ENCODE assay signal across 10 cellular contexts in genomic region chr12:115946867-115947695, GRCh38.
DNase-seq lines count a peak whose midpoint lies in the region; ATAC-seq and TF ChIP-seq lines count a peak whose summit lies in the region.
"Had no signal": no experiment of that assay in that cellular context is flagged by ENCODE, and none has a peak within 500 bp of the region (broad histone marks: within the 10 kb centered on the region; RNA-seq: fewer than 3 reads in every experiment).

No MANE protein-coding gene starts in this region.

- no peaks in the 10 kb centered on the region for H3K4me1 ChIP-seq in heart right ventricle
- no peaks in the 10 kb centered on the region for H3K4me1 ChIP-seq in OCI-LY3 (ENCODE audit: low read length)
- H3K4me1 ChIP-seq in esophagus muscularis mucosa = peaks cover 0 to 9% (median 3%) of the 10 kb centered on the region in 4 donors
- H3K4me1 ChIP-seq in gastrocnemius medialis = no peaks in the 10 kb centered on the region

- H3K27me3 ChIP-seq in heart right ventricle (peaks cover 0 to 3% (median 0%) of the 10 kb centered on the region in 7 donors), OCI-LY3 (ENCODE audit: low read depth, low read length) (no peaks in the 10 kb centered on the region), esophagus muscularis mucosa (peaks cover 0 to 7% (median 0%) of the 10 kb centered on the region in 4 donors), gastrocnemius medialis (no peaks in the 10 kb centered on the region)

- no peaks in the 10 kb centered on the region for H3K36me3 Mint-ChIP-seq in activated CD8-positive, alpha-beta T cell treated with anti-CD3 and anti-CD28 coated beads, Interleukin-2, amount 10 ng/mL, durations not matched to agents 7 days and 5 days (ENCODE audit: low read depth)

- H2AFZ ChIP-seq in OCI-LY3 (ENCODE audit: low read depth, low read length) = no peak overlapping the region

- intact Hi-C loops in heart right ventricle (cut with DNase I) = no loop called here
- intact Hi-C loops in left ventricle myocardium superior (cut with micrococcal nuclease) = no loop called here
- intact Hi-C loops in esophagus muscularis mucosa (cut with DNase I) = no loop called here
- intact Hi-C loops in gastrocnemius medialis (cut with DNase I; ENCODE audit: low total_unique reads) = no loop called here

- peaks cover 0 to 3% (median 0%) of the 10 kb centered on the region in 9 donors for H3K36me3 ChIP-seq in heart right ventricle
- H3K36me3 ChIP-seq in OCI-LY3 (replicated peaks; ENCODE audit: low read depth, low read length) = no peaks in the 10 kb centered on the region
- peaks cover 0 to 13% (median 6%) of the 10 kb centered on the region in 4 donors for H3K36me3 ChIP-seq in esophagus muscularis mucosa
- H3K36me3 ChIP-seq in gastrocnemius medialis = no peaks in the 10 kb centered on the region

- CTCF ChIA-PET in activated CD8-positive, alpha-beta T cell treated with anti-CD3 and anti-CD28 coated beads, Interleukin-2, amount 10 ng/mL, durations not matched to agents 7 days and 5 days (lab: Charles Lee) = interaction anchor here (0.7 to 1.4 kb wide), 7 partner anchors 10 to 1967 kb away, joined by 3 to 4 read pairs (median 3); no protein-coding TSS in a partner anchor

- no peaks in the 10 kb centered on the region for H3K27me3 Mint-ChIP-seq in activated CD8-positive, alpha-beta T cell treated with anti-CD3 and anti-CD28 coated beads, Interleukin-2, amount 10 ng/mL, durations not matched to agents 7 days and 5 days (ENCODE audit: low read depth)
- H3K27me3 Mint-ChIP-seq: activated CD8-positive, alpha-beta T cell treated with anti-CD3 and anti-CD28 coated beads for 36 hours had no signal

- H3K4me3 ChIP-seq in heart right ventricle = no peak overlapping the region
- H3K4me3 ChIP-seq in OCI-LY3 (ENCODE audit: low read length) = no peak overlapping the region
- H3K4me3 ChIP-seq in esophagus muscularis mucosa = no peak overlapping the region
- H3K4me3 ChIP-seq in gastrocnemius medialis = no peak overlapping the region

- H3K79me2 ChIP-seq in OCI-LY3 (ENCODE audit: low read length) = no peaks in the 10 kb centered on the region

- POLR2A ChIA-PET in activated CD8-positive, alpha-beta T cell treated with anti-CD3 and anti-CD28 coated beads, Interleukin-2, amount 10 ng/mL, durations not matched to agents 7 days and 5 days (lab: Charles Lee) = no interaction called here

- no peak for TF ChIP-seq POLR2A in esophagus muscularis mucosa (IDR thresholded peaks at IDR 0.05; ENCODE audit: low read depth)
- TF ChIP-seq POLR2A in gastrocnemius medialis (IDR thresholded peaks at IDR 0.05) = no peak

- H4K20me1 ChIP-seq in OCI-LY3 (ENCODE audit: insufficient read depth, low read length) = no peaks in the 10 kb centered on the region

- no peaks in the 10 kb centered on the region for H3K4me1 Mint-ChIP-seq in activated CD8-positive, alpha-beta T cell treated with anti-CD3 and anti-CD28 coated beads, Interleukin-2, amount 10 ng/mL, durations not matched to agents 7 days and 5 days (ENCODE audit: low read depth)

- no peak for TF ChIP-seq EP300 in esophagus muscularis mucosa (IDR thresholded peaks at IDR 0.05)

- H3K27ac Mint-ChIP-seq in activated CD8-positive, alpha-beta T cell treated with anti-CD3 and anti-CD28 coated beads, Interleukin-2, amount 10 ng/mL, durations not matched to agents 7 days and 5 days = no peak overlapping the region
- H3K27ac Mint-ChIP-seq: activated CD8-positive, alpha-beta T cell treated with anti-CD3 and anti-CD28 coated beads for 36 hours had no signal

- H3K4me2 ChIP-seq in OCI-LY3 (ENCODE audit: low read length) = no peak overlapping the region

- TF ChIP-seq CTCF in heart right ventricle (IDR thresholded peaks at IDR 0.05) (peak in 7 of 9 donors; percentile 8 to 51 (median 35)), OCI-LY3 (IDR thresholded peaks at IDR 0.05; ENCODE audit: low read depth, low read length) (peak; percentile 58), esophagus muscularis mucosa (IDR thresholded peaks at IDR 0.05) (peak in 1 of 3 experiments; percentile 26), gastrocnemius medialis (IDR thresholded peaks at IDR 0.05 in 4 of 5, conservative IDR thresholded peaks at IDR 0.05 in 1 of 5) (peak in 2 of 5 experiments; percentile 26 to 28)

- no peaks in the 10 kb centered on the region for H3K9me3 ChIP-seq in heart right ventricle
- H3K9me3 ChIP-seq in OCI-LY3 (ENCODE audit: insufficient read depth, low read length) = no peaks in the 10 kb centered on the region
- no peaks in the 10 kb centered on the region for H3K9me3 ChIP-seq in esophagus muscularis mucosa
- H3K9me3 ChIP-seq in gastrocnemius medialis = no peaks in the 10 kb centered on the region

- H3K27ac ChIP-seq in heart right ventricle (no peak overlapping the region), OCI-LY3 (ENCODE audit: low read length) (no peak overlapping the region), esophagus muscularis mucosa (replicated peaks in 1 of 4) (no peak overlapping the region), gastrocnemius medialis (no peak overlapping the region)
- H3K27ac ChIP-seq: RWPE1 had no signal

- WGBS in heart right ventricle, 2 donors = 77 to 83% methylated on average over 19 of the region's 19 CpGs
- WGBS in esophagus muscularis mucosa = 88% methylated on average over 19 of the region's 19 CpGs

- H3K4me3 Mint-ChIP-seq in activated CD8-positive, alpha-beta T cell treated with anti-CD3 and anti-CD28 coated beads, Interleukin-2, amount 10 ng/mL, durations not matched to agents 7 days and 5 days = no peak overlapping the region
- H3K4me3 Mint-ChIP-seq: activated CD8-positive, alpha-beta T cell treated with anti-CD3 and anti-CD28 coated beads for 36 hours had no signal

- no peaks in the 10 kb centered on the region for H3K9me3 Mint-ChIP-seq in activated CD8-positive, alpha-beta T cell treated with anti-CD3 and anti-CD28 coated beads, Interleukin-2, amount 10 ng/mL, durations not matched to agents 7 days and 5 days (ENCODE audit: insufficient read depth)
- H3K9me3 Mint-ChIP-seq: activated CD8-positive, alpha-beta T cell treated with anti-CD3 and anti-CD28 coated beads for 36 hours had no signal

- no peak for ATAC-seq in heart right ventricle
- ATAC-seq in left ventricle myocardium superior = no peak
- no peak for ATAC-seq in GM21390 (IDR thresholded peaks at IDR 0.05; ENCODE audit: unreplicated experiment)
- ATAC-seq in gastrocnemius medialis = no peak
- no peak for ATAC-seq in activated CD8-positive, alpha-beta T cell treated with anti-CD3 and anti-CD28 coated beads, Interleukin-2, amount 10 ng/mL, durations not matched to agents 7 days and 5 days
- ATAC-seq: activated CD8-positive, alpha-beta T cell treated with anti-CD3 and anti-CD28 coated beads for 36 hours had no signal

- in situ Hi-C loops in gastrocnemius medialis (cut with MboI; ENCODE audit: low sequenced_read_pairs in 4 of 4) = no loop called here

- no peak overlapping the region for H3K9ac ChIP-seq in OCI-LY3 (ENCODE audit: low read length)

- DNase-seq in heart right ventricle (no peak), left ventricle myocardium superior (no peak), esophagus muscularis mucosa (ENCODE audit: extremely low spot score) (peak; percentile 72), gastrocnemius medialis (no peak), NCI-H1092 treated with DMSO at 0.1 percent for 48 hours (lab: John Stamatoyannopoulos, UW) (no peak)
- no peak for DNase-seq in activated CD8-positive, alpha-beta T cell treated with anti-CD3 and anti-CD28 coated beads, Interleukin-2, amount 10 ng/mL, durations not matched to agents 7 days and 5 days
- DNase-seq: activated CD8-positive, alpha-beta T cell treated with anti-CD3 and anti-CD28 coated beads for 36 hours had no signal
